Comparison of ENCODE assay signal across 19 cellular contexts in genomic region chr7:53877688-53878087, GRCh38.
DNase-seq lines count a peak whose midpoint lies in the region; ATAC-seq, FAIRE-seq and TF ChIP-seq lines count a peak whose summit lies in the region.
"Had no signal": no experiment of that assay in that cellular context is flagged by ENCODE, and none has a peak within 500 bp of the region (broad histone marks: within the 10 kb centered on the region; RNA-seq: fewer than 3 reads in every experiment).

No MANE protein-coding gene starts in this region.

- FAIRE-seq in A549 (lab: Jason Lieb, UNC), result no peak
- no peak for FAIRE-seq in H1 (lab: Jason Lieb, UNC)
- peak; percentile 59 for FAIRE-seq in small intestine (lab: Jason Lieb, UNC)
- FAIRE-seq: GM12878, GM18507 had no signal

- H3K79me1 ChIP-seq in IMR-90 (ENCODE audit: low read depth in 1 of 2, low read length in 2 of 2) (no peaks in the 10 kb centered on the region), H1 (ENCODE audit: low read depth, low read length) (no peaks in the 10 kb centered on the region)

- BruUV-seq in IMR-90 (replicated peaks; lab: Mats Ljungman, UMichigan), result no TSS peak

- H3K23me2 ChIP-seq in H1 (ENCODE audit: low read depth, low read length), result no peaks in the 10 kb centered on the region

- H3K27ac ChIP-seq in A549 (no peak overlapping the region), IMR-90 (ENCODE audit: insufficient read depth, low read length) (no peak overlapping the region), H1 (ENCODE audit: low read depth, low read length) (no peak overlapping the region), small intestine (ENCODE audit: low read depth in 1 of 2, low read length in 1 of 2) (no peak overlapping the region)

- no peak for TF ChIP-seq RAD21 in A549 (conservative IDR thresholded peaks at IDR 0.05 in 1 of 2, IDR thresholded peaks at IDR 0.05 in 1 of 2)
- no peak for TF ChIP-seq RAD21 in IMR-90 (IDR thresholded peaks at IDR 0.05; ENCODE audit: low read length)
- TF ChIP-seq RAD21 in H1 (IDR thresholded peaks at IDR 0.05 in 1 of 2, conservative IDR thresholded peaks at IDR 0.05 in 1 of 2; ENCODE audit: low read depth in 2 of 2, low read length in 2 of 2), result no peak

- DNase-seq in A549 (ENCODE audit: low read depth in 1 of 2, low spot score in 1 of 2) (no peak), IMR-90 (no peak), H1 (ENCODE audit: low read depth in 1 of 2, low spot score in 2 of 2) (no peak), small intestine (no peak), T-helper 1 cell (no peak), NCI-H1694 treated with DMSO at 0.1 percent for 48 hours (lab: John Stamatoyannopoulos, UW) (no peak), retina (no peak)
- DNase-seq: 8988T; C1 segment of cervical spinal cord; Caco-2; CD4-positive, alpha-beta memory T cell; DMS79; EL; GDM1; H7; HCEC 1CT had no signal

- no peaks in the 10 kb centered on the region for H4K20me1 ChIP-seq in IMR-90 (ENCODE audit: insufficient read depth, low read length)
- H4K20me1 ChIP-seq in H1 (replicated peaks in 1 of 2; ENCODE audit: control insufficient read depth in 1 of 2, insufficient read depth in 2 of 2, low read length in 2 of 2), result no peaks in the 10 kb centered on the region

- no peak overlapping the region for H4K8ac ChIP-seq in IMR-90 (ENCODE audit: low read depth in 2 of 2, low read length in 2 of 2)
- no peak overlapping the region for H4K8ac ChIP-seq in H1 (ENCODE audit: extremely low read depth, insufficient read depth, low read length)

- TF ChIP-seq CTCF in A549 (IDR thresholded peaks at IDR 0.05) (no peak), IMR-90 (conservative IDR thresholded peaks at IDR 0.05; ENCODE audit: low read depth, low read length) (no peak), H1 (IDR thresholded peaks at IDR 0.05; ENCODE audit: control extremely low read depth in 1 of 3, insufficient read depth in 1 of 3, low read depth in 1 of 3, low read length in 3 of 3) (no peak)

- POLR2A ChIA-PET in A549 (lab: Yijun Ruan, JAX) (no interaction called here), IMR-90 (lab: Charles Lee; ENCODE audit: unreplicated experiment) (no interaction called here), H1 (lab: Charles Lee; ENCODE audit: partially characterized antibody) (no interaction called here)

- H2BK15ac ChIP-seq in IMR-90 (ENCODE audit: low read depth, low read length) (no peak overlapping the region), H1 (ENCODE audit: low read length) (no peak overlapping the region)

- H3K9me3 ChIP-seq in A549 (no peaks in the 10 kb centered on the region), IMR-90 (ENCODE audit: control insufficient read depth, insufficient read depth, low read length) (peaks cover 10% of the 10 kb centered on the region; the same call in 1 of the 2 replicates), H1 (ENCODE audit: insufficient read depth in 2 of 2, low read depth in 1 of 2, low read length in 1 of 2) (no peaks in the 10 kb centered on the region), small intestine (ENCODE audit: control insufficient read depth, low read depth) (peaks cover 1% of the 10 kb centered on the region)
- H3K9me3 ChIP-seq: Caco-2 had no signal

- dilution Hi-C loops in IMR-90 (cut with HindIII; ENCODE audit: low sequenced_read_pairs, unreplicated experiment), result no loop called here

- H3K4me1 ChIP-seq in A549, result no peaks in the 10 kb centered on the region
- H3K4me1 ChIP-seq in IMR-90 (ENCODE audit: control insufficient read depth, insufficient read depth, low read length), result no peaks in the 10 kb centered on the region
- H3K4me1 ChIP-seq in H1 (replicated peaks in 1 of 4; ENCODE audit: control insufficient read depth in 3 of 4, insufficient read depth in 4 of 4, low read length in 3 of 4), result no peaks in the 10 kb centered on the region
- no peaks in the 10 kb centered on the region for H3K4me1 ChIP-seq in small intestine (ENCODE audit: control insufficient read depth in 2 of 2, insufficient read depth in 1 of 2, low read depth in 1 of 2, low read length in 1 of 2)
- H3K4me1 ChIP-seq: Caco-2 had no signal

- H2BK20ac ChIP-seq in IMR-90 (ENCODE audit: low read depth, low read length), result no peak overlapping the region
- no peak overlapping the region for H2BK20ac ChIP-seq in H1 (ENCODE audit: low read length)

- H2BK5ac ChIP-seq in IMR-90 (ENCODE audit: low read depth, low read length, poor library complexity, severe bottlenecking) (no peak overlapping the region), H1 (ENCODE audit: low read depth, low read length) (no peak overlapping the region)

- WGBS in A549 (ENCODE audit: missing lambda C conversion rate), result 11% methylated on average over 2 of the region's 2 CpGs
- no CpG with 5 or more reads among the region's 2 CpGs for WGBS in IMR-90 (ENCODE audit: extremely low coverage in 2 of 2, insufficient read length in 1 of 2), 2 experiments
- WGBS in H1 (ENCODE audit: extremely low coverage in 1 of 2, insufficient coverage in 1 of 2, insufficient read length in 1 of 2, insufficient replicate concordance in 2 of 2, low coverage in 1 of 2, low lambda C conversion rate in 2 of 2, missing lambda C conversion rate in 1 of 2), 2 experiments, result 80% methylated on average over 2 of the region's 2 CpGs; no CpG with 5 or more reads in 1 of the 2 experiments
- 9 to 48% (median 48%) methylated on average over 2 of the region's 2 CpGs for WGBS in small intestine, 3 donors

- H3K23ac ChIP-seq in IMR-90 (ENCODE audit: low read depth, low read length) (no peak overlapping the region), H1 (ENCODE audit: insufficient read length) (no peak overlapping the region)

- no peaks in the 10 kb centered on the region for H3K27me3 ChIP-seq in IMR-90 (ENCODE audit: control insufficient read depth, insufficient read depth, low read length)
- no peaks in the 10 kb centered on the region for H3K27me3 ChIP-seq in H1 (replicated peaks in 1 of 4; ENCODE audit: control insufficient read depth in 3 of 4, extremely low read depth in 1 of 4, insufficient read depth in 3 of 4, low read length in 3 of 4)
- H3K27me3 ChIP-seq in small intestine (ENCODE audit: control insufficient read depth in 2 of 2, insufficient read depth in 2 of 2, low read length in 2 of 2), result no peaks in the 10 kb centered on the region

- no peak overlapping the region for H3K56ac ChIP-seq in IMR-90 (ENCODE audit: extremely low read depth, insufficient read depth, low read length)
- H3K56ac ChIP-seq in H1 (replicated peaks; ENCODE audit: insufficient read length, low read depth, low read length), result no peak overlapping the region

- H3K4me2 ChIP-seq in A549, result no peak overlapping the region
- H3K4me2 ChIP-seq in IMR-90 (ENCODE audit: low read depth, low read length), result no peak overlapping the region
- H3K4me2 ChIP-seq in H1 (ENCODE audit: insufficient read depth in 1 of 2, low read depth in 2 of 2, low read length in 2 of 2), result no peak overlapping the region
- H3K4me2 ChIP-seq: GM23338 had no signal

- no peak for TF ChIP-seq POLR2A in A549 (IDR thresholded peaks at IDR 0.05; ENCODE audit: low read length)
- no peak for TF ChIP-seq POLR2A in IMR-90 (IDR thresholded peaks at IDR 0.05; ENCODE audit: low read depth, low read length)
- TF ChIP-seq POLR2A in H1 (IDR thresholded peaks at IDR 0.05; ENCODE audit: control extremely low read depth in 1 of 2, low read depth in 2 of 2, low read length in 2 of 2), result no peak

- H3K14ac ChIP-seq in IMR-90 (replicated peaks; ENCODE audit: low read depth, low read length) (no peak overlapping the region), H1 (ENCODE audit: insufficient read length) (no peak overlapping the region)

- H2AK9ac ChIP-seq in IMR-90 (replicated peaks; ENCODE audit: low read depth, low read length, poor library complexity), result no peak overlapping the region

- CTCF ChIA-PET in A549 (lab: Yijun Ruan, JAX) (no interaction called here), IMR-90 (lab: Yijun Ruan, JAX) (no interaction called here), H1 (lab: Charles Lee; ENCODE audit: partially characterized antibody) (interaction anchor here (1.2 kb wide), 1 partner anchor 29 kb away, joined by 3 read pairs; no protein-coding TSS in a partner anchor)

- no peak for TF ChIP-seq EP300 in A549 (IDR thresholded peaks at IDR 0.05)
- TF ChIP-seq EP300 in H1 (IDR thresholded peaks at IDR 0.05; ENCODE audit: borderline replicate concordance in 1 of 2, low read depth in 2 of 2, low read length in 2 of 2), result no peak

- no peak for ATAC-seq in A549
- ATAC-seq in IMR-90 (ENCODE audit: low read depth), result no peak
- ATAC-seq: GM12878, GM23338 had no signal

- no peak overlapping the region for H2BK120ac ChIP-seq in IMR-90 (ENCODE audit: low read depth, low read length)
- H2BK120ac ChIP-seq in H1 (replicated peaks; ENCODE audit: low read depth, low read length), result no peak overlapping the region

- H3K4ac ChIP-seq in IMR-90 (ENCODE audit: low read depth, low read length), result no peak overlapping the region
- no peak overlapping the region for H3K4ac ChIP-seq in H1 (replicated peaks; ENCODE audit: insufficient read length, low read depth, low read length)

- intact Hi-C loops in IMR-90 (cut with micrococcal nuclease), result no loop called here

- H3K18ac ChIP-seq in IMR-90 (ENCODE audit: low read depth, low read length) (no peak overlapping the region), H1 (ENCODE audit: extremely low read depth, low read length) (no peak overlapping the region)

- H4K5ac ChIP-seq in IMR-90 (ENCODE audit: low read depth, low read length) (no peak overlapping the region), H1 (ENCODE audit: insufficient read length, low read depth, low read length) (no peak overlapping the region)

- H2AK5ac ChIP-seq in IMR-90 (ENCODE audit: low read depth, low read length) (no peak overlapping the region), H1 (ENCODE audit: low read depth, low read length) (no peak overlapping the region)

- no peak overlapping the region for H2BK12ac ChIP-seq in H1 (ENCODE audit: low read depth, low read length)

- H4K91ac ChIP-seq in IMR-90 (ENCODE audit: insufficient read depth, low read depth, low read length) (no peak overlapping the region), H1 (replicated peaks; ENCODE audit: insufficient read length, low read length) (no peak overlapping the region)

- H3K4me3 ChIP-seq in A549 (no peak overlapping the region), IMR-90 (ENCODE audit: insufficient read depth, low read depth, low read length) (no peak overlapping the region), H1 (ENCODE audit: extremely low read depth in 1 of 4, insufficient read depth in 2 of 4, low read depth in 3 of 4, low read length in 4 of 4) (no peak overlapping the region), small intestine (ENCODE audit: low read depth in 1 of 2, low read length in 2 of 2) (no peak overlapping the region)
- H3K4me3 ChIP-seq: GM12878, GM23338 had no signal

- H3K9me1 ChIP-seq in IMR-90 (ENCODE audit: insufficient read depth, low read length), result no peaks in the 10 kb centered on the region

- H3K36me3 ChIP-seq in IMR-90 (ENCODE audit: control insufficient read depth, insufficient read depth, low read length), result no peaks in the 10 kb centered on the region
- no peaks in the 10 kb centered on the region for H3K36me3 ChIP-seq in H1 (ENCODE audit: control insufficient read depth in 2 of 4, insufficient read depth in 4 of 4, low read length in 3 of 4)
- no peaks in the 10 kb centered on the region for H3K36me3 ChIP-seq in small intestine (ENCODE audit: control insufficient read depth in 2 of 2, insufficient read depth in 2 of 2, low read length in 2 of 2)

- no peak overlapping the region for H2AFZ ChIP-seq in IMR-90 (replicated peaks; ENCODE audit: low read length, poor library complexity)
- no peak overlapping the region for H2AFZ ChIP-seq in H1 (ENCODE audit: low read length)
- H2AFZ ChIP-seq: GM23338 had no signal

- no peak overlapping the region for H3K9ac ChIP-seq in IMR-90 (ENCODE audit: low read depth, low read length)
- no peak overlapping the region for H3K9ac ChIP-seq in H1 (replicated peaks in 1 of 4; ENCODE audit: extremely low read depth in 1 of 4, low read depth in 3 of 4, low read length in 3 of 4)

- H3K79me2 ChIP-seq in H1 (ENCODE audit: control insufficient read depth in 1 of 2, insufficient read depth in 2 of 2, low read length in 2 of 2), result no peaks in the 10 kb centered on the region

- in situ Hi-C loops in IMR-90 (cut with MboI; ENCODE audit: low sequenced_read_pairs), result no loop called here

Comparison
In these comparisons a context has a peak if more than half of its experiments do, and no peak if none do; other contexts are left out.
1. Of the 18 proteins assayed by ChIP-seq in both H1 and A549: peak only in H1: none; only in A549: none; in both: MAFK; in neither: 17.